In genomic region chr19:40110570-40110969, GRCh38 we compare ENCODE assay signal across 28 cellular contexts.
"Had no signal": no experiment of that assay in that cellular context is flagged by ENCODE, and none has a peak within 500 bp of the region (broad histone marks: within the 10 kb centered on the region; RNA-seq: fewer than 3 reads in every experiment).

No MANE protein-coding gene starts in this region.

- H3K4me2 ChIP-seq: neural progenitor cell, smooth muscle cell had no signal

- H3K27me3 ChIP-seq: neural progenitor cell, ovary, spleen, suprapubic skin, testis, tibial artery, transverse colon, upper lobe of right lung, uterus had no signal

- DNase-seq: natural killer cell; occipital lobe; ovary; posterior cingulate gyrus; psoas muscle; right cardiac atrium; spleen; stimulated activated CD4-positive, alpha-beta T cell treated with anti-CD3 and anti-CD28 coated beads, Interleukin-12 subunit alpha, Interleukin-12 subunit beta, amount 100 ng/mL, for 4 hours; stimulated activated CD4-positive, alpha-beta T cell treated with anti-CD3 and anti-CD28 coated beads, Interleukin-1b, Interleukin-23, amount 100 ng/mL, for 48 hours; stimulated activated CD4-positive, alpha-beta T cell treated with anti-CD3 and anti-CD28 coated beads, Interleukin-4, amount 100 ng/mL, for 1 hour; stimulated activated CD4-positive, alpha-beta T cell treated with anti-CD3 and anti-CD28 coated beads, Interleukin-4, amount 100 ng/mL, for 4 hours; stimulated activated CD8-positive, alpha-beta memory T cell treated with anti-CD3 and anti-CD28 coated beads, Interleukin-4, amount 100 ng/mL, for 48 hours; stimulated activated naive CD4-positive, alpha-beta T cell; stimulated activated naive CD8-positive, alpha-beta T cell treated with anti-CD3 and anti-CD28 coated beads, Interleukin-15, amount 100 ng/mL, for 72 hours; stimulated activated naive CD8-positive, alpha-beta T cell treated with anti-CD3 and anti-CD28 coated beads, Interleukin-15, Interleukin-2, amounts not matched to agents 100 U/mL and 50 U/mL, for 24 hours; substantia nigra; testis; tibial artery; transverse colon; upper lobe of right lung; uterus had no signal

- H3K9ac ChIP-seq: neural progenitor cell, parathyroid adenoma had no signal

- H3K27ac ChIP-seq: neural progenitor cell, ovary, parathyroid adenoma, psoas muscle, skin epidermis, spleen, suprapubic skin, testis, tibial artery, transverse colon, upper lobe of right lung, uterus had no signal

- H3K4me1 ChIP-seq: neural progenitor cell, parathyroid adenoma, psoas muscle, spleen, suprapubic skin, testis, tibial artery, transverse colon, upper lobe of right lung, uterus had no signal

- H3K79me2 ChIP-seq: parathyroid adenoma had no signal

- H3K9me3 ChIP-seq: ovary, psoas muscle, suprapubic skin, testis, tibial artery, transverse colon, upper lobe of right lung, uterus had no signal

- H3K4me3 ChIP-seq: neural progenitor cell, ovary, psoas muscle, skin epidermis, smooth muscle cell, spleen, suprapubic skin, testis, tibial artery, transverse colon, upper lobe of right lung, uterus had no signal

- ATAC-seq: natural killer cell; psoas muscle; right cardiac atrium; sciatic nerve; stimulated activated memory B cell treated with anti-CD40 and anti-IgM and Interleukin-4, amounts not matched to agents 10 μg/mL and 1 μg/mL and 100 μg/mL, for 72 hours; stimulated activated naive CD8-positive, alpha-beta T cell treated with anti-CD3 and anti-CD28 coated beads, Interleukin-15, amount 100 ng/mL, for 72 hours; stimulated activated naive CD8-positive, alpha-beta T cell treated with anti-CD3 and anti-CD28 coated beads, Interleukin-15, Interleukin-2, amounts not matched to agents 100 U/mL and 50 U/mL, for 24 hours; upper lobe of right lung had no signal

- H3K36me3 ChIP-seq: neural progenitor cell, ovary, spleen, suprapubic skin, tibial artery, transverse colon, upper lobe of right lung, uterus had no signal

- H2AFZ ChIP-seq: neural progenitor cell, parathyroid adenoma had no signal
